1 cellular context compared by ENCODE assay signal in the genomic region with DNA sequence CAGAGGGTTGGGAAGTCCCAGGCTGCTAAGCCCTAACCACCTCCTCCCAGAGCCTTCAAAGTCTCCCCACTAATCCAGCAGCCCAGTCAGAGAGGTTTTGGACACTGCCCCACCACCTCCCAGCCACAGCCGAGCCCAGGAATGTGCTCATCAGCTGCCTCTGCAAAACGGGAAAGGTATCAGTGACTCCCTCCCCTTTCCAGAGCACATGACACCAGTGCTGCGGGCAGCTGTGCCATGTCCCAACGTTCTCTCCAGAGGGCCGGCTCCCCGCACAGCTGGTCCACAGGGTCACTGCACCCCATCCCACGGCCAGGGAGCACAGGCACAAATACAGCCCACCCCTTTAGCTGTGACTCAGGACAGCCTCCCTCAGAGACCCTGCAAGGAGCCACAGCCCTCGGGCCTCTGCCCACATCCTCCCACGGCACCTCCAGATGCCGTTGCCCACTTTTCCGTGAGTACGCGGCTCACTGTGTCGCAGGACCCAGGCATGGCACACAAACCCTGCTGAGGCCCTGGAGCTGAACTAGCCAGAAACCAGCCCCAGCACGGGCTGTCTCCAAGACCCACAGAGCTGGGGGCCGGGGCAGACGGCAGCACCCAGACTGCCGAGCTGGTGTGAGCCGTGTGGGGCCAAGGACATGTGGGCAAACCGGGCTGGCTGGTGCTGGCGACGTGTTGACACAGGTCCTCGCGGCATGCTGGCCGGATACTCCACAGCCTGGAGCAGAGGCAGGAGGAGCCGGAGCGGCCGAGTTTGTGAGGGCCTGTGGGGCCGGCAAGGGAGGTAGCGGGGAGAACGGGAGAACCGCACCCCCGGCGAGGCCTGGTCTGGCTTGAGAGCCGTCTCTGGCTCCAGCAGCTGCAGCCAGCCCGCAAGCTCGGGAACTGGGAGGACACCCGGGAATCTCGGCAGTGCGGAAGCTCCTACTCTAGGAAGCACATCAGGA.
TF ChIP-seq lines count a peak whose summit lies in the region.

No MANE protein-coding gene starts in this region.

TF ChIP-seq in HepG2, 621 proteins besides CTCF, POLR2A, EP300 and RAD21 (continued from another document and continues in another):
- TF ChIP-seq, protein P1, sequence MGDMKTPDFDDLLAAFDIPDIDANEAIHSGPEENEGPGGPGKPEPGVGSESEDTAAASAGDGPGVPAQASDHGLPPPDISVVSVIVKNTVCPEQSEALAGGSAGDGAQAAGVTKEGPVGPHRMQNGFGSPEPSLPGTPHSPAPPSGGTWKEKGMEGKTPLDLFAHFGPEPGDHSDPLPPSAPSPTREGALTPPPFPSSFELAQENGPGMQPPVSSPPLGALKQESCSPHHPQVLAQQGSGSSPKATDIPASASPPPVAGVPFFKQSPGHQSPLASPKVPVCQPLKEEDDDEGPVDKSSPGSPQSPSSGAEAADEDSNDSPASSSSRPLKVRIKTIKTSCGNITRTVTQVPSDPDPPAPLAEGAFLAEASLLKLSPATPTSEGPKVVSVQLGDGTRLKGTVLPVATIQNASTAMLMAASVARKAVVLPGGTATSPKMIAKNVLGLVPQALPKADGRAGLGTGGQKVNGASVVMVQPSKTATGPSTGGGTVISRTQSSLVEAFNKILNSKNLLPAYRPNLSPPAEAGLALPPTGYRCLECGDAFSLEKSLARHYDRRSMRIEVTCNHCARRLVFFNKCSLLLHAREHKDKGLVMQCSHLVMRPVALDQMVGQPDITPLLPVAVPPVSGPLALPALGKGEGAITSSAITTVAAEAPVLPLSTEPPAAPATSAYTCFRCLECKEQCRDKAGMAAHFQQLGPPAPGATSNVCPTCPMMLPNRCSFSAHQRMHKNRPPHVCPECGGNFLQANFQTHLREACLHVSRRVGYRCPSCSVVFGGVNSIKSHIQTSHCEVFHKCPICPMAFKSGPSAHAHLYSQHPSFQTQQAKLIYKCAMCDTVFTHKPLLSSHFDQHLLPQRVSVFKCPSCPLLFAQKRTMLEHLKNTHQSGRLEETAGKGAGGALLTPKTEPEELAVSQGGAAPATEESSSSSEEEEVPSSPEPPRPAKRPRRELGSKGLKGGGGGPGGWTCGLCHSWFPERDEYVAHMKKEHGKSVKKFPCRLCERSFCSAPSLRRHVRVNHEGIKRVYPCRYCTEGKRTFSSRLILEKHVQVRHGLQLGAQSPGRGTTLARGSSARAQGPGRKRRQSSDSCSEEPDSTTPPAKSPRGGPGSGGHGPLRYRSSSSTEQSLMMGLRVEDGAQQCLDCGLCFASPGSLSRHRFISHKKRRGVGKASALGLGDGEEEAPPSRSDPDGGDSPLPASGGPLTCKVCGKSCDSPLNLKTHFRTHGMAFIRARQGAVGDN (CRISPR knock-in tag; IDR thresholded peaks at IDR 0.05): peak; percentile 79
- no peak for TF ChIP-seq NCOA5 (CRISPR knock-in tag; IDR thresholded peaks at IDR 0.05)
- no peak for TF ChIP-seq ZNF773 (CRISPR knock-in tag; IDR thresholded peaks at IDR 0.05; ENCODE audit: borderline replicate concordance)
- TF ChIP-seq ZNF256 (CRISPR knock-in tag; conservative IDR thresholded peaks at IDR 0.05): no peak
- TF ChIP-seq, protein P2, sequence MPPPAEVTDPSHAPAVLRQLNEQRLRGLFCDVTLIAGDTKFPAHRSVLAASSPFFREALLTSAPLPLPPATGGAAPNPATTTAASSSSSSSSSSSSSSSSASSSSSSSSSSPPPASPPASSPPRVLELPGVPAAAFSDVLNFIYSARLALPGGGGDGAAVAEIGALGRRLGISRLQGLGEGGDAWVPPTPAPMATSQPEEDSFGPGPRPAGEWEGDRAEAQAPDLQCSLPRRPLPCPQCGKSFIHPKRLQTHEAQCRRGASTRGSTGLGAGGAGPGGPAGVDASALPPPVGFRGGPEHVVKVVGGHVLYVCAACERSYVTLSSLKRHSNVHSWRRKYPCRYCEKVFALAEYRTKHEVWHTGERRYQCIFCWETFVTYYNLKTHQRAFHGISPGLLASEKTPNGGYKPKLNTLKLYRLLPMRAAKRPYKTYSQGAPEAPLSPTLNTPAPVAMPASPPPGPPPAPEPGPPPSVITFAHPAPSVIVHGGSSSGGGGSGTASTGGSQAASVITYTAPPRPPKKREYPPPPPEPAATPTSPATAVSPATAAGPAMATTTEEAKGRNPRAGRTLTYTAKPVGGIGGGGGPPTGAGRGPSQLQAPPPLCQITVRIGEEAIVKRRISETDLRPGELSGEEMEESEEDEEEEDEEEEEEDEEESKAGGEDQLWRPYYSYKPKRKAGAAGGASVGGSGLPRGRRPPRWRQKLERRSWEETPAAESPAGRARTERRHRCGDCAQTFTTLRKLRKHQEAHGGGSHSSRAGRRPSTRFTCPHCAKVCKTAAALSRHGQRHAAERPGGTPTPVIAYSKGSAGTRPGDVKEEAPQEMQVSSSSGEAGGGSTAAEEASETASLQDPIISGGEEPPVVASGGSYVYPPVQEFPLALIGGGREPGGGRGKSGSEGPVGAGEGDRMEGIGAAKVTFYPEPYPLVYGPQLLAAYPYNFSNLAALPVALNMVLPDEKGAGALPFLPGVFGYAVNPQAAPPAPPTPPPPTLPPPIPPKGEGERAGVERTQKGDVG (CRISPR knock-in tag; IDR thresholded peaks at IDR 0.05; ENCODE audit: borderline replicate concordance): peak; percentile 78
- TF ChIP-seq, protein P3, sequence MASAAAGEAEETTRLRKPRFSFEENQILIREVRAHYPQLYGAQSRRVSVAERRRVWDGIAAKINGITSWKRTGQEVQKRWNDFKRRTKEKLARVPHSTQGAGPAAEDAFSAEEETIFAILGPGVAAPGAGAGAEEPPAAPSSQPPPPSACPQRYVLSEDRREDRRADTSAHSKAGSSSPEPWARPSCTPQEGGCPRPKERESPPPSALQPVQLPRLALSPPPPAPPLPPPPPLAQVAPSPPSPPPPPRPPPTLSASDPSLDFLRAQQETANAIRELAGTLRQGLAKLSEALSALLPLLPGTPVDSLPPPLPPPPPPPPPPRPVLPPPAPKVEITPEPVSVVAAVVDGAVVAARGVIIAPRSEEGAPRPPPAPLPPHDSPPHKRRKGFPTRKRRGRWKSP (CRISPR knock-in tag; IDR thresholded peaks at IDR 0.05): no peak
- TF ChIP-seq KDM4B (CRISPR knock-in tag; IDR thresholded peaks at IDR 0.05): no peak
- TF ChIP-seq, protein P4, sequence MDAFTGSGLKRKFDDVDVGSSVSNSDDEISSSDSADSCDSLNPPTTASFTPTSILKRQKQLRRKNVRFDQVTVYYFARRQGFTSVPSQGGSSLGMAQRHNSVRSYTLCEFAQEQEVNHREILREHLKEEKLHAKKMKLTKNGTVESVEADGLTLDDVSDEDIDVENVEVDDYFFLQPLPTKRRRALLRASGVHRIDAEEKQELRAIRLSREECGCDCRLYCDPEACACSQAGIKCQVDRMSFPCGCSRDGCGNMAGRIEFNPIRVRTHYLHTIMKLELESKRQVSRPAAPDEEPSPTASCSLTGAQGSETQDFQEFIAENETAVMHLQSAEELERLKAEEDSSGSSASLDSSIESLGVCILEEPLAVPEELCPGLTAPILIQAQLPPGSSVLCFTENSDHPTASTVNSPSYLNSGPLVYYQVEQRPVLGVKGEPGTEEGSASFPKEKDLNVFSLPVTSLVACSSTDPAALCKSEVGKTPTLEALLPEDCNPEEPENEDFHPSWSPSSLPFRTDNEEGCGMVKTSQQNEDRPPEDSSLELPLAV (CRISPR knock-in tag; conservative IDR thresholded peaks at IDR 0.05; ENCODE audit: low read depth): no peak
- no peak for TF ChIP-seq HOXA7 (CRISPR knock-in tag; IDR thresholded peaks at IDR 0.05)
- TF ChIP-seq SRSF9 (IDR thresholded peaks at IDR 0.05; ENCODE audit: borderline replicate concordance, insufficient read depth, low read depth, low read length, poor library complexity, severe bottlenecking): no peak
- no peak for TF ChIP-seq ZFAT (CRISPR knock-in tag; conservative IDR thresholded peaks at IDR 0.05)
- TF ChIP-seq MIER3 (CRISPR knock-in tag; IDR thresholded peaks at IDR 0.05; ENCODE audit: borderline replicate concordance): no peak
- TF ChIP-seq ZNF850 (CRISPR knock-in tag; conservative IDR thresholded peaks at IDR 0.05): no peak
- TF ChIP-seq, protein P5, sequence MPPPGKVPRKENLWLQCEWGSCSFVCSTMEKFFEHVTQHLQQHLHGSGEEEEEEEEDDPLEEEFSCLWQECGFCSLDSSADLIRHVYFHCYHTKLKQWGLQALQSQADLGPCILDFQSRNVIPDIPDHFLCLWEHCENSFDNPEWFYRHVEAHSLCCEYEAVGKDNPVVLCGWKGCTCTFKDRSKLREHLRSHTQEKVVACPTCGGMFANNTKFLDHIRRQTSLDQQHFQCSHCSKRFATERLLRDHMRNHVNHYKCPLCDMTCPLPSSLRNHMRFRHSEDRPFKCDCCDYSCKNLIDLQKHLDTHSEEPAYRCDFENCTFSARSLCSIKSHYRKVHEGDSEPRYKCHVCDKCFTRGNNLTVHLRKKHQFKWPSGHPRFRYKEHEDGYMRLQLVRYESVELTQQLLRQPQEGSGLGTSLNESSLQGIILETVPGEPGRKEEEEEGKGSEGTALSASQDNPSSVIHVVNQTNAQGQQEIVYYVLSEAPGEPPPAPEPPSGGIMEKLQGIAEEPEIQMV (CRISPR knock-in tag; IDR thresholded peaks at IDR 0.05; ENCODE audit: low read depth): no peak
- TF ChIP-seq NONO (IDR thresholded peaks at IDR 0.05): no peak
- 0 out of 2 replicates have a peak, but pooled peaks have one; percentile 25 for TF ChIP-seq NONO (CRISPR knock-in tag; conservative IDR thresholded peaks at IDR 0.05)
- no peak for TF ChIP-seq ZNF329 (CRISPR knock-in tag; IDR thresholded peaks at IDR 0.05; ENCODE audit: low read depth)
- no peak for TF ChIP-seq SNRNP70 (IDR thresholded peaks at IDR 0.05; ENCODE audit: low read depth, low read length)
- no peak for TF ChIP-seq ZNF737 (CRISPR knock-in tag; IDR thresholded peaks at IDR 0.05; ENCODE audit: borderline replicate concordance)
- TF ChIP-seq DR1 (CRISPR knock-in tag; IDR thresholded peaks at IDR 0.05): no peak
- no peak for TF ChIP-seq ARHGAP35 (CRISPR knock-in tag; IDR thresholded peaks at IDR 0.05; ENCODE audit: borderline replicate concordance)
- TF ChIP-seq PHF21A (CRISPR knock-in tag; IDR thresholded peaks at IDR 0.05): 0 out of 2 replicates have a peak, but pooled peaks have one; percentile 22
- no peak for TF ChIP-seq SMARCC2 (IDR thresholded peaks at IDR 0.05)
- no peak for TF ChIP-seq MXD4 (CRISPR knock-in tag; IDR thresholded peaks at IDR 0.05)
- TF ChIP-seq ZNF264 (CRISPR knock-in tag; IDR thresholded peaks at IDR 0.05): no peak
- TF ChIP-seq, protein P6, sequence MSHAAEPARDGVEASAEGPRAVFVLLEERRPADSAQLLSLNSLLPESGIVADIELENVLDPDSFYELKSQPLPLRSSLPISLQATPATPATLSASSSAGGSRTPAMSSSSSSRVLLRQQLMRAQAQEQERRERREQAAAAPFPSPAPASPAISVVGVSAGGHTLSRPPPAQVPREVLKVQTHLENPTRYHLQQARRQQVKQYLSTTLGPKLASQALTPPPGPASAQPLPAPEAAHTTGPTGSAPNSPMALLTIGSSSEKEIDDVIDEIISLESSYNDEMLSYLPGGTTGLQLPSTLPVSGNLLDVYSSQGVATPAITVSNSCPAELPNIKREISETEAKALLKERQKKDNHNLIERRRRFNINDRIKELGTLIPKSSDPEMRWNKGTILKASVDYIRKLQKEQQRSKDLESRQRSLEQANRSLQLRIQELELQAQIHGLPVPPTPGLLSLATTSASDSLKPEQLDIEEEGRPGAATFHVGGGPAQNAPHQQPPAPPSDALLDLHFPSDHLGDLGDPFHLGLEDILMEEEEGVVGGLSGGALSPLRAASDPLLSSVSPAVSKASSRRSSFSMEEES (CRISPR knock-in tag; IDR thresholded peaks at IDR 0.05): no peak
- no peak for TF ChIP-seq LCORL (IDR thresholded peaks at IDR 0.05)
- TF ChIP-seq LCORL (CRISPR knock-in tag; IDR thresholded peaks at IDR 0.05): 0 out of 2 replicates have a peak, but pooled peaks have one; percentile 50
- TF ChIP-seq ZNF607 (CRISPR knock-in tag; IDR thresholded peaks at IDR 0.05; ENCODE audit: borderline replicate concordance): no peak
- TF ChIP-seq, protein P7, sequence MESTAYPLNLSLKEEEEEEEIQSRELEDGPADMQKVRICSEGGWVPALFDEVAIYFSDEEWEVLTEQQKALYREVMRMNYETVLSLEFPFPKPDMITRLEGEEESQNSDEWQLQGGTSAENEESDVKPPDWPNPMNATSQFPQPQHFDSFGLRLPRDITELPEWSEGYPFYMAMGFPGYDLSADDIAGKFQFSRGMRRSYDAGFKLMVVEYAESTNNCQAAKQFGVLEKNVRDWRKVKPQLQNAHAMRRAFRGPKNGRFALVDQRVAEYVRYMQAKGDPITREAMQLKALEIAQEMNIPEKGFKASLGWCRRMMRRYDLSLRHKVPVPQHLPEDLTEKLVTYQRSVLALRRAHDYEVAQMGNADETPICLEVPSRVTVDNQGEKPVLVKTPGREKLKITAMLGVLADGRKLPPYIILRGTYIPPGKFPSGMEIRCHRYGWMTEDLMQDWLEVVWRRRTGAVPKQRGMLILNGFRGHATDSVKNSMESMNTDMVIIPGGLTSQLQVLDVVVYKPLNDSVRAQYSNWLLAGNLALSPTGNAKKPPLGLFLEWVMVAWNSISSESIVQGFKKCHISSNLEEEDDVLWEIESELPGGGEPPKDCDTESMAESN (CRISPR knock-in tag; conservative IDR thresholded peaks at IDR 0.05): no peak
- TF ChIP-seq, protein P8, sequence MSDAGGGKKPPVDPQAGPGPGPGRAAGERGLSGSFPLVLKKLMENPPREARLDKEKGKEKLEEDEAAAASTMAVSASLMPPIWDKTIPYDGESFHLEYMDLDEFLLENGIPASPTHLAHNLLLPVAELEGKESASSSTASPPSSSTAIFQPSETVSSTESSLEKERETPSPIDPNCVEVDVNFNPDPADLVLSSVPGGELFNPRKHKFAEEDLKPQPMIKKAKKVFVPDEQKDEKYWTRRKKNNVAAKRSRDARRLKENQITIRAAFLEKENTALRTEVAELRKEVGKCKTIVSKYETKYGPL (CRISPR knock-in tag; IDR thresholded peaks at IDR 0.05): no peak
- TF ChIP-seq ZNF292 (CRISPR knock-in tag; IDR thresholded peaks at IDR 0.05; ENCODE audit: borderline replicate concordance, low read depth): no peak
- TF ChIP-seq ZBTB38 (CRISPR knock-in tag; IDR thresholded peaks at IDR 0.05): peak; percentile 88
- TF ChIP-seq MED1 (CRISPR knock-in tag; IDR thresholded peaks at IDR 0.05): no peak
- no peak for TF ChIP-seq BORCS8-MEF2B (CRISPR knock-in tag; IDR thresholded peaks at IDR 0.05)
- no peak for TF ChIP-seq ZNF136 (CRISPR knock-in tag; IDR thresholded peaks at IDR 0.05; ENCODE audit: low read depth)
- TF ChIP-seq, protein P9, sequence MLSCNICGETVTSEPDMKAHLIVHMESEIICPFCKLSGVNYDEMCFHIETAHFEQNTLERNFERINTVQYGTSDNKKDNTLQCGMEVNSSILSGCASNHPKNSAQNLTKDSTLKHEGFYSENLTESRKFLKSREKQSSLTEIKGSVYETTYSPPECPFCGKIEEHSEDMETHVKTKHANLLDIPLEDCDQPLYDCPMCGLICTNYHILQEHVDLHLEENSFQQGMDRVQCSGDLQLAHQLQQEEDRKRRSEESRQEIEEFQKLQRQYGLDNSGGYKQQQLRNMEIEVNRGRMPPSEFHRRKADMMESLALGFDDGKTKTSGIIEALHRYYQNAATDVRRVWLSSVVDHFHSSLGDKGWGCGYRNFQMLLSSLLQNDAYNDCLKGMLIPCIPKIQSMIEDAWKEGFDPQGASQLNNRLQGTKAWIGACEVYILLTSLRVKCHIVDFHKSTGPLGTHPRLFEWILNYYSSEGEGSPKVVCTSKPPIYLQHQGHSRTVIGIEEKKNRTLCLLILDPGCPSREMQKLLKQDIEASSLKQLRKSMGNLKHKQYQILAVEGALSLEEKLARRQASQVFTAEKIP (CRISPR knock-in tag; IDR thresholded peaks at IDR 0.05; ENCODE audit: borderline replicate concordance): no peak
- TF ChIP-seq ZNF570 (CRISPR knock-in tag; IDR thresholded peaks at IDR 0.05; ENCODE audit: borderline replicate concordance): no peak
- no peak for TF ChIP-seq ZNF567 (CRISPR knock-in tag; IDR thresholded peaks at IDR 0.05; ENCODE audit: borderline replicate concordance)
- TF ChIP-seq ZNF546 (CRISPR knock-in tag; conservative IDR thresholded peaks at IDR 0.05): no peak; the same call in 1 of the 2 replicates
- no peak for TF ChIP-seq ZNF431 (CRISPR knock-in tag; IDR thresholded peaks at IDR 0.05; ENCODE audit: borderline replicate concordance, low read depth)
